ENCODE assay signal across 14 cellular contexts in the genomic region with DNA sequence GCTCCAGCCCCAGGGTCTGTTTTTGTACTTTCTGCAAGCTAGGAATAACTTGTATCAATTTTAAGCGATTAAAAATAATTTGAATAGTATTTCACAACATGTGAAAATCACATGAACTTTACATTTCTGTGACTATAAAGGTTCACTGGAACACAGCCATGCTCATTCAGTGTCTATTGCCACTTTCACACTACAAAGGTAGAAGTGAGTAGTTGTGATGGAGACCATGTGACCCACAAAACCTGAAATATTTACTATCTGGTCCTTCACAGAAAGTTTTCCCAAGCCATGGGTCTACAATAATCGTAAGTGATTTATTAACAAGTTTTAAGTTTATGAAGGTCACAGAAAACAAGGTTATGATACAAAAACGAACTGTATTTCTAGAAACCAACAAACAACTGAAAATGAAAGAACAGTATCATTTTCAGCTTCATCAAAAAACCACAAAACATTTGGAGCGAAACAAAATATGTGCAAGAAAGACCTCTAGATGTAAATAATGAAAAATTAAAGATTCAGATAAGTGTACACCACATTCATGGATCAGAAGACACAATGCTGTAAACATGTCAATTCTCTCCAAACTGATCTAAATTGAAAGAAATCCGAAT.
DNase-seq lines count a peak whose midpoint lies in the region; ATAC-seq and TF ChIP-seq lines count a peak whose summit lies in the region.
"Had no signal": no experiment of that assay in that cellular context is flagged by ENCODE, and none has a peak within 500 bp of the region (broad histone marks: within the 10 kb centered on the region; RNA-seq: fewer than 3 reads in every experiment).

No MANE protein-coding gene starts in this region.

- no peaks in the 10 kb centered on the region for H3K9me3 ChIP-seq in esophagus muscularis mucosa
- H3K9me3 ChIP-seq in thyroid gland, result no peaks in the 10 kb centered on the region
- no peaks in the 10 kb centered on the region for H3K9me3 ChIP-seq in osteoblast (ENCODE audit: low read depth, low read length)
- H3K9me3 ChIP-seq: sigmoid colon had no signal

- peaks cover 42% of the 10 kb centered on the region for H3K36me3 Mint-ChIP-seq in memory B cell

- no peak for TF ChIP-seq CTCF in esophagus muscularis mucosa (IDR thresholded peaks at IDR 0.05)
- TF ChIP-seq CTCF in thyroid gland (IDR thresholded peaks at IDR 0.05), result no peak
- no peak for TF ChIP-seq CTCF in osteoblast (IDR thresholded peaks at IDR 0.05; ENCODE audit: extremely low read depth, low read depth, low read length)

- H3K27me3 Mint-ChIP-seq in memory B cell, result no peaks in the 10 kb centered on the region
- H3K27me3 Mint-ChIP-seq: naive thymus-derived CD4-positive, alpha-beta T cell had no signal

- H3K27ac ChIP-seq in esophagus muscularis mucosa (replicated peaks in 1 of 4) (no peak overlapping the region), thyroid gland (no peak overlapping the region), osteoblast (ENCODE audit: low read depth, low read length) (no peak overlapping the region)
- H3K27ac ChIP-seq: sigmoid colon had no signal

- H3K4me3 ChIP-seq in esophagus muscularis mucosa (no peak overlapping the region), thyroid gland (replicated peaks in 1 of 3) (no peak overlapping the region), osteoblast (ENCODE audit: insufficient read depth, low read length) (no peak overlapping the region)
- H3K4me3 ChIP-seq: sigmoid colon had no signal

- WGBS in esophagus muscularis mucosa, result 95% methylated on average over 5 of the region's 5 CpGs
- WGBS in thyroid gland, 2 donors, result 92 to 94% methylated on average over 5 of the region's 5 CpGs

- H3K27ac Mint-ChIP-seq in memory B cell, result peak overlapping the region; percentile 38

- TF ChIP-seq EP300 in esophagus muscularis mucosa (IDR thresholded peaks at IDR 0.05), result no peak

- no peaks in the 10 kb centered on the region for H3K9me3 Mint-ChIP-seq in memory B cell
- H3K9me3 Mint-ChIP-seq: naive thymus-derived CD4-positive, alpha-beta T cell had no signal

- H3K27me3 ChIP-seq in esophagus muscularis mucosa (no peaks in the 10 kb centered on the region), thyroid gland (no peaks in the 10 kb centered on the region), osteoblast (ENCODE audit: insufficient read depth, low read length) (no peaks in the 10 kb centered on the region)
- H3K27me3 ChIP-seq: sigmoid colon had no signal

- no peak overlapping the region for H2AFZ ChIP-seq in osteoblast (ENCODE audit: low read length)

- peaks cover 16 to 68% (median 53%) of the 10 kb centered on the region in 4 donors for H3K36me3 ChIP-seq in esophagus muscularis mucosa
- peaks cover 5 to 21% of the 10 kb centered on the region in 2 donors for H3K36me3 ChIP-seq in thyroid gland
- H3K36me3 ChIP-seq in osteoblast (ENCODE audit: insufficient read depth, low read length), result peaks cover 45% of the 10 kb centered on the region

- no peak overlapping the region for H3K4me2 ChIP-seq in osteoblast (ENCODE audit: insufficient read depth, low read length)

- H3K4me1 Mint-ChIP-seq in memory B cell, result peaks cover 14% of the 10 kb centered on the region

- ATAC-seq in GM18868 (IDR thresholded peaks at IDR 0.05; ENCODE audit: unreplicated experiment) (peak; percentile 66), GM21515 (IDR thresholded peaks at IDR 0.05; ENCODE audit: unreplicated experiment) (peak; percentile 51), HG03135 (IDR thresholded peaks at IDR 0.05; ENCODE audit: unreplicated experiment) (peak; percentile 55), memory B cell (ENCODE audit: low read depth) (no peak)
- ATAC-seq: naive thymus-derived CD4-positive, alpha-beta T cell had no signal

- intact Hi-C loops in esophagus muscularis mucosa (cut with DNase I) (loop anchor here (10.0 kb wide), 1 partner anchor 132 kb away; no protein-coding TSS in a partner anchor), thyroid gland (cut with DNase I) (no loop called here)

- H3K4me1 ChIP-seq in esophagus muscularis mucosa (peaks cover 0 to 11% (median 8%) of the 10 kb centered on the region in 4 donors), thyroid gland (peaks cover 0 to 4% of the 10 kb centered on the region in 2 donors), osteoblast (ENCODE audit: insufficient read depth, low read length) (peaks cover 20% of the 10 kb centered on the region)

- no peak overlapping the region for H3K4me3 Mint-ChIP-seq in memory B cell

- TF ChIP-seq POLR2A in esophagus muscularis mucosa (IDR thresholded peaks at IDR 0.05; ENCODE audit: low read depth), result no peak
- TF ChIP-seq POLR2A in thyroid gland (IDR thresholded peaks at IDR 0.05), result no peak

- peaks cover 34% of the 10 kb centered on the region for H3K79me2 ChIP-seq in osteoblast (ENCODE audit: insufficient read depth, low read length)

- no peak for DNase-seq in memory B cell (ENCODE audit: low spot score in 2 of 2)
- no peak for DNase-seq in esophagus muscularis mucosa (ENCODE audit: extremely low spot score)
- DNase-seq in thyroid gland, result no peak
- no peak for DNase-seq in osteoblast (ENCODE audit: insufficient read length, low spot score, missing footprints)
- DNase-seq: Calu3; naive thymus-derived CD4-positive, alpha-beta T cell; NCI-H1048; NCI-H774; SHP77 treated with DMSO at 0.1 percent for 48 hours; sigmoid colon; substantia nigra had no signal

- H4K20me1 ChIP-seq in osteoblast (ENCODE audit: insufficient read depth, low read length), result peaks cover 23% of the 10 kb centered on the region
